In the genomic region with DNA sequence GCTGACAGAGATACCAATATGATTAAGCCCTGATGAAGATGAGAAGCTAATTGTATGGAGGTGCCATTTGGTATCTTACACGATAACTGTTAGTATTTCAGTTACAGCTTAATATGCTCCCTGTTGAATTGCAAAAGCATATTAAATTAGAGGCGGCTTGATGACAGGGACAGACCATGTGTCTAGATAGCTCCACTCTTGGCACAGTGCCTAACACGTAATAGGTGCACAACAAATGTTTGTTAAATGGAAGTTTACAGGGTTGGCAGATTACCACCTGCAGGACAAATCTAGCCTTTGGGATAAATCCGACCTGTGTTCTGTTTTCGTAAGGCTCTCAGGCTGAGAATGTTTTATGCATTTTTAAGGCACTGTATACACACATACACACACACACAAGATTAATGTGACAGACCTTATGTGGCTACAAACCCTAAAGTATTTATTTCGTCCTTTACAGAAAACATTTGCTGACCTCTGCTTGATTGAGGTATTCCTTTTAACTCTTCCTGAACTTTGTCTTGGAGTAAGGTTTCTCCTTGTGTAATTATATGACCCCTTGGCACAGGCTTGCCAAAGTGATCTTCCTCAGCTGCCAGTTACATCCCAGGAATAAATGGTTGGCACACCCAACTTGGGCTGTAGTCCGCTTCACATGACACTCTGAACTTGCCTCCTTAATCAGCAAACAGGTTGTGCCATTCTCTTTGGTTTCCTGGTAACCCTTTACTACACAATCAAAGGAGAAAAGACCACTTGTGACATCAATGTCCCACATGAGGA, we compare ENCODE assay signal across 1 cellular context.
TF ChIP-seq lines count a peak whose summit lies in the region.

No MANE protein-coding gene starts in this region.

TF ChIP-seq in GM23338, 12 proteins besides CTCF, POLR2A, EP300 and RAD21:
- TF ChIP-seq, protein P1, sequence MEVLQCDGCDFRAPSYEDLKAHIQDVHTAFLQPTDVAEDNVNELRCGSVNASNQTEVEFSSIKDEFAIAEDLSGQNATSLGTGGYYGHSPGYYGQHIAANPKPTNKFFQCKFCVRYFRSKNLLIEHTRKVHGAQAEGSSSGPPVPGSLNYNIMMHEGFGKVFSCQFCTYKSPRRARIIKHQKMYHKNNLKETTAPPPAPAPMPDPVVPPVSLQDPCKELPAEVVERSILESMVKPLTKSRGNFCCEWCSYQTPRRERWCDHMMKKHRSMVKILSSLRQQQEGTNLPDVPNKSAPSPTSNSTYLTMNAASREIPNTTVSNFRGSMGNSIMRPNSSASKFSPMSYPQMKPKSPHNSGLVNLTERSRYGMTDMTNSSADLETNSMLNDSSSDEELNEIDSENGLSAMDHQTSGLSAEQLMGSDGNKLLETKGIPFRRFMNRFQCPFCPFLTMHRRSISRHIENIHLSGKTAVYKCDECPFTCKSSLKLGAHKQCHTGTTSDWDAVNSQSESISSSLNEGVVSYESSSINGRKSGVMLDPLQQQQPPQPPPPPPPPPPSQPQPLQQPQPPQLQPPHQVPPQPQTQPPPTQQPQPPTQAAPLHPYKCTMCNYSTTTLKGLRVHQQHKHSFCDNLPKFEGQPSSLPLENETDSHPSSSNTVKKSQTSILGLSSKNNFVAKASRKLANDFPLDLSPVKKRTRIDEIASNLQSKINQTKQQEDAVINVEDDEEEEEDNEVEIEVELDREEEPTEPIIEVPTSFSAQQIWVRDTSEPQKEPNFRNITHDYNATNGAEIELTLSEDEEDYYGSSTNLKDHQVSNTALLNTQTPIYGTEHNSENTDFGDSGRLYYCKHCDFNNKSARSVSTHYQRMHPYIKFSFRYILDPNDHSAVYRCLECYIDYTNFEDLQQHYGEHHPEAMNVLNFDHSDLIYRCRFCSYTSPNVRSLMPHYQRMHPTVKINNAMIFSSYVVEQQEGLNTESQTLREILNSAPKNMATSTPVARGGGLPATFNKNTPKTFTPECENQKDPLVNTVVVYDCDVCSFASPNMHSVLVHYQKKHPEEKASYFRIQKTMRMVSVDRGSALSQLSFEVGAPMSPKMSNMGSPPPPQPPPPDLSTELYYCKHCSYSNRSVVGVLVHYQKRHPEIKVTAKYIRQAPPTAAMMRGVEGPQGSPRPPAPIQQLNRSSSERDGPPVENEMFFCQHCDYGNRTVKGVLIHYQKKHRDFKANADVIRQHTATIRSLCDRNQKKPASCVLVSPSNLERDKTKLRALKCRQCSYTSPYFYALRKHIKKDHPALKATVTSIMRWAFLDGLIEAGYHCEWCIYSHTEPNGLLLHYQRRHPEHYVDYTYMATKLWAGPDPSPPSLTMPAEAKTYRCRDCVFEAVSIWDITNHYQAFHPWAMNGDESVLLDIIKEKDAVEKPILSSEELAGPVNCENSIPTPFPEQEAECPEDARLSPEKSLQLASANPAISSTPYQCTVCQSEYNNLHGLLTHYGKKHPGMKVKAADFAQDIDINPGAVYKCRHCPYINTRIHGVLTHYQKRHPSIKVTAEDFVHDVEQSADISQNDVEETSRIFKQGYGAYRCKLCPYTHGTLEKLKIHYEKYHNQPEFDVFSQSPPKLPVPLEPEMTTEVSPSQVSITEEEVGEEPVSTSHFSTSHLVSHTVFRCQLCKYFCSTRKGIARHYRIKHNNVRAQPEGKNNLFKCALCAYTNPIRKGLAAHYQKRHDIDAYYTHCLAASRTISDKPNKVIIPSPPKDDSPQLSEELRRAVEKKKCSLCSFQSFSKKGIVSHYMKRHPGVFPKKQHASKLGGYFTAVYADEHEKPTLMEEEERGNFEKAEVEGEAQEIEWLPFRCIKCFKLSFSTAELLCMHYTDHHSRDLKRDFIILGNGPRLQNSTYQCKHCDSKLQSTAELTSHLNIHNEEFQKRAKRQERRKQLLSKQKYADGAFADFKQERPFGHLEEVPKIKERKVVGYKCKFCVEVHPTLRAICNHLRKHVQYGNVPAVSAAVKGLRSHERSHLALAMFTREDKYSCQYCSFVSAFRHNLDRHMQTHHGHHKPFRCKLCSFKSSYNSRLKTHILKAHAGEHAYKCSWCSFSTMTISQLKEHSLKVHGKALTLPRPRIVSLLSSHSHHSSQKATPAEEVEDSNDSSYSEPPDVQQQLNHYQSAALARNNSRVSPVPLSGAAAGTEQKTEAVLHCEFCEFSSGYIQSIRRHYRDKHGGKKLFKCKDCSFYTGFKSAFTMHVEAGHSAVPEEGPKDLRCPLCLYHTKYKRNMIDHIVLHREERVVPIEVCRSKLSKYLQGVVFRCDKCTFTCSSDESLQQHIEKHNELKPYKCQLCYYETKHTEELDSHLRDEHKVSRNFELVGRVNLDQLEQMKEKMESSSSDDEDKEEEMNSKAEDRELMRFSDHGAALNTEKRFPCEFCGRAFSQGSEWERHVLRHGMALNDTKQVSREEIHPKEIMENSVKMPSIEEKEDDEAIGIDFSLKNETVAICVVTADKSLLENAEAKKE (CRISPR knock-in tag; IDR thresholded peaks at IDR 0.05) = no peak
- TF ChIP-seq EZH2 (IDR thresholded peaks at IDR 0.05; ENCODE audit: low read depth, unreplicated experiment) (no peak), EZH2phosphoT487 (IDR thresholded peaks at IDR 0.05; ENCODE audit: unreplicated experiment) (no peak), ZNF114 (CRISPR knock-in tag; IDR thresholded peaks at IDR 0.05) (no peak), CREB1 (CRISPR knock-in tag; IDR thresholded peaks at IDR 0.05; ENCODE audit: low read depth) (no peak), ZNF331 (CRISPR knock-in tag; IDR thresholded peaks at IDR 0.05; ENCODE audit: low read depth) (no peak), JUNB (IDR thresholded peaks at IDR 0.05; ENCODE audit: unreplicated experiment) (no peak), NANOG (IDR thresholded peaks at IDR 0.05; ENCODE audit: borderline replicate concordance) (no peak), STAT1 (IDR thresholded peaks at IDR 0.05; ENCODE audit: unreplicated experiment) (no peak), POLR2AphosphoS5 (IDR thresholded peaks at IDR 0.05; ENCODE audit: low read depth) (no peak)
- TF ChIP-seq, protein P2, sequence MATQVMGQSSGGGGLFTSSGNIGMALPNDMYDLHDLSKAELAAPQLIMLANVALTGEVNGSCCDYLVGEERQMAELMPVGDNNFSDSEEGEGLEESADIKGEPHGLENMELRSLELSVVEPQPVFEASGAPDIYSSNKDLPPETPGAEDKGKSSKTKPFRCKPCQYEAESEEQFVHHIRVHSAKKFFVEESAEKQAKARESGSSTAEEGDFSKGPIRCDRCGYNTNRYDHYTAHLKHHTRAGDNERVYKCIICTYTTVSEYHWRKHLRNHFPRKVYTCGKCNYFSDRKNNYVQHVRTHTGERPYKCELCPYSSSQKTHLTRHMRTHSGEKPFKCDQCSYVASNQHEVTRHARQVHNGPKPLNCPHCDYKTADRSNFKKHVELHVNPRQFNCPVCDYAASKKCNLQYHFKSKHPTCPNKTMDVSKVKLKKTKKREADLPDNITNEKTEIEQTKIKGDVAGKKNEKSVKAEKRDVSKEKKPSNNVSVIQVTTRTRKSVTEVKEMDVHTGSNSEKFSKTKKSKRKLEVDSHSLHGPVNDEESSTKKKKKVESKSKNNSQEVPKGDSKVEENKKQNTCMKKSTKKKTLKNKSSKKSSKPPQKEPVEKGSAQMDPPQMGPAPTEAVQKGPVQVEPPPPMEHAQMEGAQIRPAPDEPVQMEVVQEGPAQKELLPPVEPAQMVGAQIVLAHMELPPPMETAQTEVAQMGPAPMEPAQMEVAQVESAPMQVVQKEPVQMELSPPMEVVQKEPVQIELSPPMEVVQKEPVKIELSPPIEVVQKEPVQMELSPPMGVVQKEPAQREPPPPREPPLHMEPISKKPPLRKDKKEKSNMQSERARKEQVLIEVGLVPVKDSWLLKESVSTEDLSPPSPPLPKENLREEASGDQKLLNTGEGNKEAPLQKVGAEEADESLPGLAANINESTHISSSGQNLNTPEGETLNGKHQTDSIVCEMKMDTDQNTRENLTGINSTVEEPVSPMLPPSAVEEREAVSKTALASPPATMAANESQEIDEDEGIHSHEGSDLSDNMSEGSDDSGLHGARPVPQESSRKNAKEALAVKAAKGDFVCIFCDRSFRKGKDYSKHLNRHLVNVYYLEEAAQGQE (IDR thresholded peaks at IDR 0.05; ENCODE audit: unreplicated experiment) = no peak
- TF ChIP-seq, protein P3, sequence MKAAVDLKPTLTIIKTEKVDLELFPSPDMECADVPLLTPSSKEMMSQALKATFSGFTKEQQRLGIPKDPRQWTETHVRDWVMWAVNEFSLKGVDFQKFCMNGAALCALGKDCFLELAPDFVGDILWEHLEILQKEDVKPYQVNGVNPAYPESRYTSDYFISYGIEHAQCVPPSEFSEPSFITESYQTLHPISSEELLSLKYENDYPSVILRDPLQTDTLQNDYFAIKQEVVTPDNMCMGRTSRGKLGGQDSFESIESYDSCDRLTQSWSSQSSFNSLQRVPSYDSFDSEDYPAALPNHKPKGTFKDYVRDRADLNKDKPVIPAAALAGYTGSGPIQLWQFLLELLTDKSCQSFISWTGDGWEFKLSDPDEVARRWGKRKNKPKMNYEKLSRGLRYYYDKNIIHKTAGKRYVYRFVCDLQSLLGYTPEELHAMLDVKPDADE (IDR thresholded peaks at IDR 0.05) = no peak
